In genomic region chr6:16770701-16771569, GRCh38 we compare ENCODE assay signal across 1 cellular context.
TF ChIP-seq lines count a peak whose summit lies in the region.

No MANE protein-coding gene starts in this region.

TF ChIP-seq in HepG2, 621 proteins besides CTCF, POLR2A, EP300 and RAD21 (continued from another document):
- TF ChIP-seq, protein P1, sequence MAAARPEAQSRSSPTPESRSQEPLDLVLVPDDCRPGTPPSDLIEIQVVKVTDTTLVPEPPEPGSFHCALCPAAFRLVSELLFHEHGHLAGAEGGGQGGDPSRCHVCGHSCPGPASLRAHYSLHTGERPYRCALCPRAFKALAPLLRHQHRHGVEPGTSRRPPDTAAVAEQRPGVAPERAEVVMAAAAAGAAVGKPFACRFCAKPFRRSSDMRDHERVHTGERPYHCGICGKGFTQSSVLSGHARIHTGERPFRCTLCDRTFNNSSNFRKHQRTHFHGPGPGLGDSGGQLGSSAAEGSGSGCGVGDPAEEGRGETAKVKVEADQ (CRISPR knock-in tag; IDR thresholded peaks at IDR 0.05; ENCODE audit: borderline replicate concordance), result 0 out of 2 replicates have a peak, but pooled peaks have one; percentile 60
- 0 out of 2 replicates have a peak, but pooled peaks have one; percentile 34 for TF ChIP-seq SP4 (CRISPR knock-in tag; IDR thresholded peaks at IDR 0.05)
- TF ChIP-seq PATZ1 (CRISPR knock-in tag; IDR thresholded peaks at IDR 0.05), result 0 out of 2 replicates have a peak, but pooled peaks have one; percentile 10
- TF ChIP-seq ZNF569 (CRISPR knock-in tag; IDR thresholded peaks at IDR 0.05; ENCODE audit: borderline replicate concordance), result no peak
- TF ChIP-seq ARNT2 (CRISPR knock-in tag; IDR thresholded peaks at IDR 0.05; ENCODE audit: low read depth), result peak; percentile 68; the same call in 1 of the 2 replicates
- TF ChIP-seq GATAD2A (CRISPR knock-in tag; IDR thresholded peaks at IDR 0.05), result peak; percentile 59
- TF ChIP-seq IRX3 (CRISPR knock-in tag; IDR thresholded peaks at IDR 0.05; ENCODE audit: borderline replicate concordance, low read depth), result no peak
- TF ChIP-seq ZNF616 (CRISPR knock-in tag; IDR thresholded peaks at IDR 0.05; ENCODE audit: low read depth), result no peak
- peak; percentile 21; the same call in 1 of the 2 replicates for TF ChIP-seq FOXA3 (CRISPR knock-in tag; IDR thresholded peaks at IDR 0.05)
- 0 out of 2 replicates have a peak, but pooled peaks have one; percentile 28 for TF ChIP-seq ZNF274 (CRISPR knock-in tag; IDR thresholded peaks at IDR 0.05)
- peak; percentile 62 for TF ChIP-seq ARID5B (CRISPR knock-in tag; IDR thresholded peaks at IDR 0.05)
- TF ChIP-seq KLF15 (CRISPR knock-in tag; IDR thresholded peaks at IDR 0.05; ENCODE audit: borderline replicate concordance), result no peak
- peak; percentile 89 for TF ChIP-seq SMC3 (IDR thresholded peaks at IDR 0.05; ENCODE audit: low read length)
- TF ChIP-seq ATAD3A (CRISPR knock-in tag; IDR thresholded peaks at IDR 0.05), result no peak
- TF ChIP-seq, protein P2, sequence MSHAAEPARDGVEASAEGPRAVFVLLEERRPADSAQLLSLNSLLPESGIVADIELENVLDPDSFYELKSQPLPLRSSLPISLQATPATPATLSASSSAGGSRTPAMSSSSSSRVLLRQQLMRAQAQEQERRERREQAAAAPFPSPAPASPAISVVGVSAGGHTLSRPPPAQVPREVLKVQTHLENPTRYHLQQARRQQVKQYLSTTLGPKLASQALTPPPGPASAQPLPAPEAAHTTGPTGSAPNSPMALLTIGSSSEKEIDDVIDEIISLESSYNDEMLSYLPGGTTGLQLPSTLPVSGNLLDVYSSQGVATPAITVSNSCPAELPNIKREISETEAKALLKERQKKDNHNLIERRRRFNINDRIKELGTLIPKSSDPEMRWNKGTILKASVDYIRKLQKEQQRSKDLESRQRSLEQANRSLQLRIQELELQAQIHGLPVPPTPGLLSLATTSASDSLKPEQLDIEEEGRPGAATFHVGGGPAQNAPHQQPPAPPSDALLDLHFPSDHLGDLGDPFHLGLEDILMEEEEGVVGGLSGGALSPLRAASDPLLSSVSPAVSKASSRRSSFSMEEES (CRISPR knock-in tag; IDR thresholded peaks at IDR 0.05), result peak; percentile 52; the same call in 1 of the 2 replicates
- TF ChIP-seq RXRA (CRISPR knock-in tag; IDR thresholded peaks at IDR 0.05), result peak; percentile 30; the same call in 1 of the 2 replicates
- 0 out of 2 replicates have a peak, but pooled peaks have one; percentile 60 for TF ChIP-seq RELA (CRISPR knock-in tag; IDR thresholded peaks at IDR 0.05)
- no peak for TF ChIP-seq ZSCAN9 (CRISPR knock-in tag; IDR thresholded peaks at IDR 0.05; ENCODE audit: borderline replicate concordance)
- TF ChIP-seq SALL1 (CRISPR knock-in tag; IDR thresholded peaks at IDR 0.05), result peak; percentile 41; the same call in 1 of the 2 replicates
- TF ChIP-seq CBX5 (CRISPR knock-in tag; IDR thresholded peaks at IDR 0.05; ENCODE audit: borderline replicate concordance), result peak; percentile 68; the same call in 1 of the 2 replicates
- TF ChIP-seq SKI (IDR thresholded peaks at IDR 0.05; ENCODE audit: partially characterized antibody), result peak; percentile 26
- TF ChIP-seq ZBTB38 (CRISPR knock-in tag; IDR thresholded peaks at IDR 0.05), result 0 out of 2 replicates have a peak, but pooled peaks have one; percentile 21
- peak; percentile 44; the same call in 1 of the 2 replicates for TF ChIP-seq NFKB2 (CRISPR knock-in tag; IDR thresholded peaks at IDR 0.05; ENCODE audit: borderline replicate concordance)
- peak; percentile 49; the same call in 1 of the 2 replicates for TF ChIP-seq ERF (CRISPR knock-in tag; IDR thresholded peaks at IDR 0.05)
- TF ChIP-seq KMT2B (CRISPR knock-in tag; IDR thresholded peaks at IDR 0.05), result 0 out of 2 replicates have a peak, but pooled peaks have one; percentile 30
- peak; percentile 64; the same call in 1 of the 2 replicates for TF ChIP-seq TSC22D2 (CRISPR knock-in tag; IDR thresholded peaks at IDR 0.05; ENCODE audit: borderline replicate concordance)
- 0 out of 2 replicates have a peak, but pooled peaks have one; percentile 32 for TF ChIP-seq MIER2 (CRISPR knock-in tag; IDR thresholded peaks at IDR 0.05)
- TF ChIP-seq, protein P3, sequence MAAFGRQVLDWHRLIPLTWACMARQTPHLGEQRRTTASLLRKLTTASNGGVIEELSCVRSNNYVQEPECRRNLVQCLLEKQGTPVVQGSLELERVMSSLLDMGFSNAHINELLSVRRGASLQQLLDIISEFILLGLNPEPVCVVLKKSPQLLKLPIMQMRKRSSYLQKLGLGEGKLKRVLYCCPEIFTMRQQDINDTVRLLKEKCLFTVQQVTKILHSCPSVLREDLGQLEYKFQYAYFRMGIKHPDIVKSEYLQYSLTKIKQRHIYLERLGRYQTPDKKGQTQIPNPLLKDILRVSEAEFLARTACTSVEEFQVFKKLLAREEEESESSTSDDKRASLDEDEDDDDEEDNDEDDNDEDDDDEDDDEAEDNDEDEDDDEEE (CRISPR knock-in tag; IDR thresholded peaks at IDR 0.05), result 0 out of 2 replicates have a peak, but pooled peaks have one; percentile 13
- TF ChIP-seq ZNF788 (CRISPR knock-in tag; IDR thresholded peaks at IDR 0.05; ENCODE audit: borderline replicate concordance), result no peak
- 0 out of 2 replicates have a peak, but pooled peaks have one; percentile 22 for TF ChIP-seq THAP11 (CRISPR knock-in tag; IDR thresholded peaks at IDR 0.05)
- no peak for TF ChIP-seq CBFB (CRISPR knock-in tag; IDR thresholded peaks at IDR 0.05)
- TF ChIP-seq EHMT2 (IDR thresholded peaks at IDR 0.05; ENCODE audit: borderline replicate concordance, low read depth, low read length), result no peak
- peak; percentile 26 for TF ChIP-seq ASH2L (IDR thresholded peaks at IDR 0.05; ENCODE audit: insufficient read length, low read depth, low read length)
